ENCODE assay signal across 2 cellular contexts in the genomic region with DNA sequence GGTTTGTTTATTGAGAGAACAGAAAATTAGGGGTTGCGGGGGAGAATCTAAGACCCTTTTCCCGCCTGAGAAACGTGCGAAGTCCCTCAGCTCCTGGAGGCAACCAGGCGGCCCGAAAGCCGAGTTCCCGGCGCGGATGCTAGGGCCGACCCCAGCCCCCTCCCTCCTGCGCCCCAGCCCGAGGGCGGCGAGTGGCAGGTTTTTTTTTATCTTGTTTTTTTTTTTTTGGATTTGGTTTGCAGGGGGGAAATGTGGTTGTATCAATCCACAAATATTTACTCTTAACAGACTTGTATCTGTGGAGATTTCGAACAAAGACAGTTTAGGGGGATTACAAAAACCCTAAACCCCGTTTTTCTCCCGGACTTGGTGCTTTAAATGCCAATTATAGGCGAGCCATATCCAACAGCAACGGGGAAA.
TF ChIP-seq lines count a peak whose summit lies in the region.

No MANE protein-coding gene starts in this region.

TF ChIP-seq in H1, 55 proteins besides CTCF, POLR2A, EP300 and RAD21:
- TF ChIP-seq YY1 (IDR thresholded peaks at IDR 0.05; ENCODE audit: low read depth, low read length) (no peak), EZH2 (IDR thresholded peaks at IDR 0.05; ENCODE audit: low read depth, low read length, severe bottlenecking) (no peak)
- TF ChIP-seq, protein P1, sequence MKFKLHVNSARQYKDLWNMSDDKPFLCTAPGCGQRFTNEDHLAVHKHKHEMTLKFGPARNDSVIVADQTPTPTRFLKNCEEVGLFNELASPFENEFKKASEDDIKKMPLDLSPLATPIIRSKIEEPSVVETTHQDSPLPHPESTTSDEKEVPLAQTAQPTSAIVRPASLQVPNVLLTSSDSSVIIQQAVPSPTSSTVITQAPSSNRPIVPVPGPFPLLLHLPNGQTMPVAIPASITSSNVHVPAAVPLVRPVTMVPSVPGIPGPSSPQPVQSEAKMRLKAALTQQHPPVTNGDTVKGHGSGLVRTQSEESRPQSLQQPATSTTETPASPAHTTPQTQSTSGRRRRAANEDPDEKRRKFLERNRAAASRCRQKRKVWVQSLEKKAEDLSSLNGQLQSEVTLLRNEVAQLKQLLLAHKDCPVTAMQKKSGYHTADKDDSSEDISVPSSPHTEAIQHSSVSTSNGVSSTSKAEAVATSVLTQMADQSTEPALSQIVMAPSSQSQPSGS (IDR thresholded peaks at IDR 0.05; ENCODE audit: low read length) = no peak

TF ChIP-seq in neural cell, 6 proteins besides CTCF, POLR2A, EP300 and RAD21:
- TF ChIP-seq TAF1 (IDR thresholded peaks at IDR 0.05; ENCODE audit: low read depth) (no peak), POLR2AphosphoS5 (IDR thresholded peaks at IDR 0.05) (peak; percentile 43)
